ENCODE assay signal across 1 cellular context in genomic region chr1:202084791-202085681, GRCh38.
TF ChIP-seq lines count a peak whose summit lies in the region.

No MANE protein-coding gene starts in this region.

TF ChIP-seq in HepG2, 621 proteins besides CTCF, POLR2A, EP300 and RAD21 (continued from another document and continues in another):
- TF ChIP-seq KDM5B (CRISPR knock-in tag; IDR thresholded peaks at IDR 0.05; ENCODE audit: borderline replicate concordance) = peak; percentile 20; the same call in 1 of the 2 replicates
- peak; percentile 33; the same call in 1 of the 2 replicates for TF ChIP-seq ZNF607 (CRISPR knock-in tag; IDR thresholded peaks at IDR 0.05; ENCODE audit: borderline replicate concordance)
- no peak for TF ChIP-seq ZNF772 (CRISPR knock-in tag; IDR thresholded peaks at IDR 0.05)
- peak; percentile 59; the same call in 1 of the 2 replicates for TF ChIP-seq NCOA2 (CRISPR knock-in tag; IDR thresholded peaks at IDR 0.05)
- peak; percentile 92 for TF ChIP-seq ZNF235 (CRISPR knock-in tag; IDR thresholded peaks at IDR 0.05; ENCODE audit: borderline replicate concordance)
- TF ChIP-seq MXD4 (CRISPR knock-in tag; IDR thresholded peaks at IDR 0.05) = peak; percentile 48; the same call in 1 of the 2 replicates
- TF ChIP-seq ZNF256 (CRISPR knock-in tag; conservative IDR thresholded peaks at IDR 0.05) = no peak
- peak; percentile 49; the same call in 1 of the 2 replicates for TF ChIP-seq NFKBIZ (CRISPR knock-in tag; IDR thresholded peaks at IDR 0.05)
- peak; percentile 90 for TF ChIP-seq ZNF710 (CRISPR knock-in tag; IDR thresholded peaks at IDR 0.05; ENCODE audit: borderline replicate concordance)
- TF ChIP-seq SYNCRIP (IDR thresholded peaks at IDR 0.05; ENCODE audit: insufficient read depth, low read depth, low read length) = no peak
- no peak; the same call in none of the 2 replicates for TF ChIP-seq ZSCAN31 (CRISPR knock-in tag; IDR thresholded peaks at IDR 0.05; ENCODE audit: low read depth)
- peak; percentile 70; the same call in 1 of the 2 replicates for TF ChIP-seq ZNF740 (CRISPR knock-in tag; IDR thresholded peaks at IDR 0.05)
- TF ChIP-seq NR2F1 (CRISPR knock-in tag; IDR thresholded peaks at IDR 0.05) = 0 out of 4 replicates have a peak, but pooled peaks of 1 of the 2 experiments have one; percentile 3
- peak; percentile 71 for TF ChIP-seq ARNTL (CRISPR knock-in tag; IDR thresholded peaks at IDR 0.05)
- 0 out of 2 replicates have a peak, but pooled peaks have one; percentile 36 for TF ChIP-seq ZNF713 (CRISPR knock-in tag; IDR thresholded peaks at IDR 0.05)
- 0 out of 2 replicates have a peak, but pooled peaks have one; percentile 36 for TF ChIP-seq RELA (CRISPR knock-in tag; IDR thresholded peaks at IDR 0.05)
- TF ChIP-seq ZFX (CRISPR knock-in tag; IDR thresholded peaks at IDR 0.05; ENCODE audit: low read depth) = peak; percentile 80
- TF ChIP-seq RNF2 (conservative IDR thresholded peaks at IDR 0.05; ENCODE audit: low read depth) = peak; percentile 79
- peak; percentile 25; the same call in 1 of the 2 replicates for TF ChIP-seq THAP11 (CRISPR knock-in tag; IDR thresholded peaks at IDR 0.05)
- peak; percentile 37; the same call in 1 of the 2 replicates for TF ChIP-seq HNF4G (IDR thresholded peaks at IDR 0.05; ENCODE audit: borderline replicate concordance, low read depth, low read length)
- no peak; the same call in 1 of the 2 replicates for TF ChIP-seq HNF4G (CRISPR knock-in tag; IDR thresholded peaks at IDR 0.05; ENCODE audit: borderline replicate concordance, low read depth)
- no peak for TF ChIP-seq EHMT2 (IDR thresholded peaks at IDR 0.05; ENCODE audit: borderline replicate concordance, low read depth, low read length)
- peak; percentile 59; the same call in 1 of the 2 replicates for TF ChIP-seq ZNF543 (CRISPR knock-in tag; IDR thresholded peaks at IDR 0.05)
- no peak for TF ChIP-seq CERS6 (CRISPR knock-in tag; IDR thresholded peaks at IDR 0.05)
- peak; percentile 40; the same call in 1 of the 2 replicates for TF ChIP-seq ZKSCAN8 (CRISPR knock-in tag; IDR thresholded peaks at IDR 0.05; ENCODE audit: borderline replicate concordance)
- no peak for TF ChIP-seq NONO (IDR thresholded peaks at IDR 0.05)
- TF ChIP-seq NONO (CRISPR knock-in tag; conservative IDR thresholded peaks at IDR 0.05) = peak; percentile 18; the same call in 1 of the 2 replicates
- peak; percentile 8; the same call in 1 of the 2 replicates for TF ChIP-seq MEF2D (CRISPR knock-in tag; IDR thresholded peaks at IDR 0.05)
- TF ChIP-seq USF2 (IDR thresholded peaks at IDR 0.05; ENCODE audit: low read depth, low read length) = no peak
- TF ChIP-seq USF2 (CRISPR knock-in tag; IDR thresholded peaks at IDR 0.05; ENCODE audit: borderline replicate concordance) = no peak; the same call in 1 of the 2 replicates
- TF ChIP-seq CREM (IDR thresholded peaks at IDR 0.05) = peak; percentile 67
- TF ChIP-seq CREM (CRISPR knock-in tag; IDR thresholded peaks at IDR 0.05) = no peak
- no peak for TF ChIP-seq POLR2AphosphoS2 (IDR thresholded peaks at IDR 0.05; ENCODE audit: low read depth, low read length)
- TF ChIP-seq ERF (CRISPR knock-in tag; IDR thresholded peaks at IDR 0.05) = 0 out of 2 replicates have a peak, but pooled peaks have one; percentile 47
- 0 out of 2 replicates have a peak, but pooled peaks have one; percentile 20 for TF ChIP-seq ZBTB7A (CRISPR knock-in tag; IDR thresholded peaks at IDR 0.05)
- TF ChIP-seq AGO2 (optimal IDR thresholded peaks at IDR 0.05; ENCODE audit: low read depth, low read length) = peak; percentile 25
- no peak for TF ChIP-seq PHF20 (CRISPR knock-in tag; IDR thresholded peaks at IDR 0.05)
- peak; percentile 88; the same call in 1 of the 2 replicates for TF ChIP-seq ZFP37 (CRISPR knock-in tag; IDR thresholded peaks at IDR 0.05; ENCODE audit: borderline replicate concordance)
- peak; percentile 58; the same call in 1 of the 2 replicates for TF ChIP-seq THAP9 (CRISPR knock-in tag; IDR thresholded peaks at IDR 0.05; ENCODE audit: borderline replicate concordance)
- TF ChIP-seq ZNF501 (CRISPR knock-in tag; IDR thresholded peaks at IDR 0.05) = peak; percentile 48
- TF ChIP-seq CHD2 (IDR thresholded peaks at IDR 0.05; ENCODE audit: low read depth, low read length) = 0 out of 2 replicates have a peak, but pooled peaks have one; percentile 10
- peak; percentile 9 for TF ChIP-seq YY1 (IDR thresholded peaks at IDR 0.05; ENCODE audit: insufficient read depth, insufficient replicate concordance, low read depth, low read length)
- peak; percentile 80; the same call in 1 of the 2 replicates for TF ChIP-seq ZNF691 (CRISPR knock-in tag; IDR thresholded peaks at IDR 0.05; ENCODE audit: borderline replicate concordance, low read depth)
- peak; percentile 45; the same call in 1 of the 2 replicates for TF ChIP-seq ZNF343 (CRISPR knock-in tag; IDR thresholded peaks at IDR 0.05)
- no peak for TF ChIP-seq ZNF720 (CRISPR knock-in tag; IDR thresholded peaks at IDR 0.05)
- TF ChIP-seq ZNF775 (CRISPR knock-in tag; IDR thresholded peaks at IDR 0.05; ENCODE audit: borderline replicate concordance) = no peak
- peak; percentile 60; the same call in 1 of the 2 replicates for TF ChIP-seq HMGXB3 (CRISPR knock-in tag; IDR thresholded peaks at IDR 0.05; ENCODE audit: borderline replicate concordance)
- peak; percentile 53; the same call in 1 of the 2 replicates for TF ChIP-seq ZNF160 (CRISPR knock-in tag; IDR thresholded peaks at IDR 0.05)
- 0 out of 2 replicates have a peak, but pooled peaks have one; percentile 22 for TF ChIP-seq ZNF589 (CRISPR knock-in tag; conservative IDR thresholded peaks at IDR 0.05)
- TF ChIP-seq AFF4 (CRISPR knock-in tag; IDR thresholded peaks at IDR 0.05) = no peak
